ENCODE assay signal across 1 cellular context in the genomic region with DNA sequence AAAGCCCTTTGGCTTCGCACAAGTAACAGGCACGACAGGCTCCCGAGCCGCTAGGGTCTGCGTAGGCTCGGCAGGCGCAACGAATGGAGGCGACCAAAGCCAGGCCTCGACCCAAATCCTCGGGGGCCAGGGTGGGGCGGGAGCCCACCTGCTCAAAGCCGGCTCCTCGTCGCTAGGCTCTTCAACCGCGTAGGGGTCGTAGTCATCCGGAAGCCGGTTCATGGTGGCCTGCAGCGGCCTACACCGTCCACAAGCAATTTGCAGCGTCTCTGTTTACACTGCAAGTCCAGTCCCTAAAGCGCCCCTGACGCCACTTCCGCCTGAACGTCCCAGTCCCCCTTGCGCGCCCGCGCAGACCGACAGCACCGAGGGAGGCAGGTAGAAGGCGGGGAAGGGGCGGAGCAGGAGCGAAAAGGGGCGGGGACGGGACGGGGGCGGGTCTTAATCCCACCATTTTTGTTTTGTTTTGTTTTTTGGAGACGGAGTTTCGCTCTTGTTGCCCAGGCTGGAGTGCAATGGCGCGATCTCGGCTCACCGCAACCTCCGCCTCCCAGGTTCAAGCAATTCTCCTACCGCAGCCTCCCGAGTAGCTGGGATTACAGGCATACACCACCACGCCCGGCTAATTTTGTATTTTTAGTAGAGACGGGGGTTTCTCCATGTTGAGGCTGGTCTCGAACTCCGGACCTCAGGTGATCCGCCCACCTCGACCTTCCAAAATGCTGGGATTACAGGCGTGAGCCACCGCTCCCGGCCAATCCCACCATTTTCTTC.
TF ChIP-seq lines count a peak whose summit lies in the region.

EAPP (minus strand) TSS at position 295 of the 774 bp plus-strand sequence; CDS start at position 222, 73 bp downstream.

TF ChIP-seq in HEK293, 187 proteins besides CTCF, POLR2A, EP300 and RAD21 (continued from another document and continues in another):
- TF ChIP-seq PRDM4 (tag by site-specific recombination; IDR thresholded peaks at IDR 0.05) (no peak), ZNF302 (tag by site-specific recombination; IDR thresholded peaks at IDR 0.05; ENCODE audit: low read depth) (no peak), HOXC10 (CRISPR knock-in tag; IDR thresholded peaks at IDR 0.05) (no peak), ZNF518A (tag by site-specific recombination; conservative IDR thresholded peaks at IDR 0.05; ENCODE audit: low read depth) (peak; percentile 31; the same call in 1 of the 2 replicates), REPIN1 (tag by site-specific recombination; IDR thresholded peaks at IDR 0.05; ENCODE audit: low read depth) (0 out of 2 replicates have a peak, but pooled peaks have one; percentile 14), ZNF398 (tag by site-specific recombination; IDR thresholded peaks at IDR 0.05) (no peak), ZNF776 (tag by site-specific recombination; IDR thresholded peaks at IDR 0.05; ENCODE audit: borderline replicate concordance) (no peak), TCF7L2 (IDR thresholded peaks at IDR 0.05; ENCODE audit: borderline replicate concordance, low read depth, low read length) (no peak), ZNF223 (tag by site-specific recombination; IDR thresholded peaks at IDR 0.05) (no peak), ZBTB7A (tag by site-specific recombination; IDR thresholded peaks at IDR 0.05; ENCODE audit: low read depth) (peak; percentile 57; the same call in 1 of the 2 replicates), ZNF19 (tag by site-specific recombination; IDR thresholded peaks at IDR 0.05; ENCODE audit: low read depth) (no peak), ZBTB20 (tag by site-specific recombination; IDR thresholded peaks at IDR 0.05) (peak; percentile 24; the same call in 1 of the 2 replicates), ZNF404 (tag by site-specific recombination; IDR thresholded peaks at IDR 0.05) (no peak), ZNF624 (tag by site-specific recombination; IDR thresholded peaks at IDR 0.05) (peak; percentile 57; the same call in 1 of the 2 replicates), ZSCAN30 (tag by site-specific recombination; IDR thresholded peaks at IDR 0.05) (no peak), MEIS1 (CRISPR knock-in tag; IDR thresholded peaks at IDR 0.05; ENCODE audit: borderline replicate concordance) (no peak), ZNF324 (tag by site-specific recombination; IDR thresholded peaks at IDR 0.05) (peak; percentile 47; the same call in 1 of the 2 replicates), ZNF791 (tag by site-specific recombination; IDR thresholded peaks at IDR 0.05) (no peak), ZNF335 (tag by site-specific recombination; conservative IDR thresholded peaks at IDR 0.05) (peak; percentile 82), OVOL3 (tag by site-specific recombination; IDR thresholded peaks at IDR 0.05) (no peak), ZNF366 (tag by site-specific recombination; conservative IDR thresholded peaks at IDR 0.05) (no peak), SCRT1 (tag by site-specific recombination; IDR thresholded peaks at IDR 0.05; ENCODE audit: borderline replicate concordance) (no peak), ZNF654 (tag by site-specific recombination; IDR thresholded peaks at IDR 0.05; ENCODE audit: low read depth) (no peak), GLIS2 (tag by site-specific recombination; IDR thresholded peaks at IDR 0.05) (peak; percentile 51; the same call in 1 of the 2 replicates), GLIS1 (tag by site-specific recombination; IDR thresholded peaks at IDR 0.05) (peak; percentile 63; the same call in 1 of the 2 replicates), ZNF501 (tag by site-specific recombination; IDR thresholded peaks at IDR 0.05) (peak; percentile 76; the same call in 1 of the 2 replicates), ZNF768 (tag by site-specific recombination; IDR thresholded peaks at IDR 0.05) (no peak; the same call in 1 of the 2 replicates), ZNF121 (tag by site-specific recombination; IDR thresholded peaks at IDR 0.05) (no peak), ZNF585B (tag by site-specific recombination; IDR thresholded peaks at IDR 0.05) (no peak), ZNF530 (tag by site-specific recombination; IDR thresholded peaks at IDR 0.05; ENCODE audit: low read depth) (no peak), ZNF571 (tag by site-specific recombination; IDR thresholded peaks at IDR 0.05) (no peak), ZNF777 (tag by site-specific recombination; IDR thresholded peaks at IDR 0.05; ENCODE audit: borderline replicate concordance) (no peak), ZNF175 (tag by site-specific recombination; IDR thresholded peaks at IDR 0.05) (no peak), ZNF48 (tag by site-specific recombination; IDR thresholded peaks at IDR 0.05) (no peak), YY2 (tag by site-specific recombination; IDR thresholded peaks at IDR 0.05) (no peak), ZIC2 (tag by site-specific recombination; IDR thresholded peaks at IDR 0.05) (peak; percentile 9; the same call in 1 of the 2 replicates), ZNF560 (tag by site-specific recombination; IDR thresholded peaks at IDR 0.05; ENCODE audit: borderline replicate concordance) (no peak), HOXD13 (CRISPR knock-in tag; IDR thresholded peaks at IDR 0.05; ENCODE audit: borderline replicate concordance) (no peak), ZNF114 (tag by site-specific recombination; IDR thresholded peaks at IDR 0.05) (no peak), TRIM28 (IDR thresholded peaks at IDR 0.05; ENCODE audit: borderline replicate concordance, low read length) (no peak), ZNF423 (tag by site-specific recombination; IDR thresholded peaks at IDR 0.05) (no peak), SCRT2 (tag by site-specific recombination; IDR thresholded peaks at IDR 0.05) (no peak), ZFP69B (tag by site-specific recombination; IDR thresholded peaks at IDR 0.05) (no peak), GLI4 (tag by site-specific recombination; IDR thresholded peaks at IDR 0.05) (no peak)
- TF ChIP-seq, protein P1, sequence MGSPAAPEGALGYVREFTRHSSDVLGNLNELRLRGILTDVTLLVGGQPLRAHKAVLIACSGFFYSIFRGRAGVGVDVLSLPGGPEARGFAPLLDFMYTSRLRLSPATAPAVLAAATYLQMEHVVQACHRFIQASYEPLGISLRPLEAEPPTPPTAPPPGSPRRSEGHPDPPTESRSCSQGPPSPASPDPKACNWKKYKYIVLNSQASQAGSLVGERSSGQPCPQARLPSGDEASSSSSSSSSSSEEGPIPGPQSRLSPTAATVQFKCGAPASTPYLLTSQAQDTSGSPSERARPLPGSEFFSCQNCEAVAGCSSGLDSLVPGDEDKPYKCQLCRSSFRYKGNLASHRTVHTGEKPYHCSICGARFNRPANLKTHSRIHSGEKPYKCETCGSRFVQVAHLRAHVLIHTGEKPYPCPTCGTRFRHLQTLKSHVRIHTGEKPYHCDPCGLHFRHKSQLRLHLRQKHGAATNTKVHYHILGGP (tag by site-specific recombination; IDR thresholded peaks at IDR 0.05), result no peak
- TF ChIP-seq, protein P2, sequence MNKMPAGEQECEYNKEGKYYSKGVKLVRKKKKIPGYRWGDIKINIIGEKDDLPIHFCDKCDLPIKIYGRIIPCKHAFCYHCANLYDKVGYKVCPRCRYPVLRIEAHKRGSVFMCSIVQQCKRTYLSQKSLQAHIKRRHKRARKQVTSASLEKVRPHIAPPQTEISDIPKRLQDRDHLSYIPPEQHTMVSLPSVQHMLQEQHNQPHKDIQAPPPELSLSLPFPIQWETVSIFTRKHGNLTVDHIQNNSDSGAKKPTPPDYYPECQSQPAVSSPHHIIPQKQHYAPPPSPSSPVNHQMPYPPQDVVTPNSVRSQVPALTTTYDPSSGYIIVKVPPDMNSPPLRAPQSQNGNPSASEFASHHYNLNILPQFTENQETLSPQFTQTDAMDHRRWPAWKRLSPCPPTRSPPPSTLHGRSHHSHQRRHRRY (tag by site-specific recombination; IDR thresholded peaks at IDR 0.05), result no peak
- TF ChIP-seq, protein P3, sequence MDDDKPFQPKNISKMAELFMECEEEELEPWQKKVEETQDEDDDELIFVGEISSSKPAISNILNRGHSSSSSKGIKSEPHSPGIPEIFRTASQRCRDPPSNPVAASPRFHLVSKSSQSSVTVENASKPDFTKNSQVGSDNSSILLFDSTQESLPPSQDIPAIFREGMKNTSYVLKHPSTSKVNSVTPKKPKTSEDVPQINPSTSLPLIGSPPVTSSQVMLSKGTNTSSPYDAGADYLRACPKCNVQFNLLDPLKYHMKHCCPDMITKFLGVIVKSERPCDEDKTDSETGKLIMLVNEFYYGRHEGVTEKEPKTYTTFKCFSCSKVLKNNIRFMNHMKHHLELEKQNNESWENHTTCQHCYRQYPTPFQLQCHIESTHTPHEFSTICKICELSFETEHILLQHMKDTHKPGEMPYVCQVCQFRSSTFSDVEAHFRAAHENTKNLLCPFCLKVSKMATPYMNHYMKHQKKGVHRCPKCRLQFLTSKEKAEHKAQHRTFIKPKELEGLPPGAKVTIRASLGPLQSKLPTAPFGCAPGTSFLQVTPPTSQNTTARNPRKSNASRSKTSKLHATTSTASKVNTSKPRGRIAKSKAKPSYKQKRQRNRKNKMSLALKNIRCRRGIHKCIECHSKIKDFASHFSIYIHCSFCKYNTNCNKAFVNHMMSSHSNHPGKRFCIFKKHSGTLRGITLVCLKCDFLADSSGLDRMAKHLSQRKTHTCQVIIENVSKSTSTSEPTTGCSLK (tag by site-specific recombination; IDR thresholded peaks at IDR 0.05), result no peak
- TF ChIP-seq, protein P4, sequence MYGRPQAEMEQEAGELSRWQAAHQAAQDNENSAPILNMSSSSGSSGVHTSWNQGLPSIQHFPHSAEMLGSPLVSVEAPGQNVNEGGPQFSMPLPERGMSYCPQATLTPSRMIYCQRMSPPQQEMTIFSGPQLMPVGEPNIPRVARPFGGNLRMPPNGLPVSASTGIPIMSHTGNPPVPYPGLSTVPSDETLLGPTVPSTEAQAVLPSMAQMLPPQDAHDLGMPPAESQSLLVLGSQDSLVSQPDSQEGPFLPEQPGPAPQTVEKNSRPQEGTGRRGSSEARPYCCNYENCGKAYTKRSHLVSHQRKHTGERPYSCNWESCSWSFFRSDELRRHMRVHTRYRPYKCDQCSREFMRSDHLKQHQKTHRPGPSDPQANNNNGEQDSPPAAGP (tag by site-specific recombination; IDR thresholded peaks at IDR 0.05), result peak; percentile 41; the same call in 1 of the 2 replicates
